In genomic region chr19:4172861-4173473, GRCh38 we compare ENCODE assay signal across 1 cellular context.
A peak's percentile ranks its signal among the peaks of the same experiment; 100 is the strongest.
TF ChIP-seq lines count a peak whose summit lies in the region.

No MANE protein-coding gene starts in this region.

TF ChIP-seq in HepG2, 621 proteins besides CTCF, POLR2A, EP300 and RAD21 (continues in another document):
- TF ChIP-seq AHR (CRISPR knock-in tag; IDR thresholded peaks at IDR 0.05) (0 out of 2 replicates have a peak, but pooled peaks have one; percentile 32), SIN3B (IDR thresholded peaks at IDR 0.05; ENCODE audit: low read length) (no peak), ZNF558 (CRISPR knock-in tag; IDR thresholded peaks at IDR 0.05; ENCODE audit: borderline replicate concordance) (0 out of 2 replicates have a peak, but pooled peaks have one; percentile 71), GABPA (IDR thresholded peaks at IDR 0.05; ENCODE audit: low read depth, low read length) (no peak), GABPA (CRISPR knock-in tag; IDR thresholded peaks at IDR 0.05; ENCODE audit: low read depth) (no peak), ZBTB1 (CRISPR knock-in tag; IDR thresholded peaks at IDR 0.05; ENCODE audit: borderline replicate concordance) (peak; percentile 41; the same call in 1 of the 2 replicates), MTERF4 (CRISPR knock-in tag; IDR thresholded peaks at IDR 0.05) (peak; percentile 86; the same call in 1 of the 2 replicates), RXRB (CRISPR knock-in tag; IDR thresholded peaks at IDR 0.05; ENCODE audit: borderline replicate concordance) (peak; percentile 31; the same call in 1 of the 2 replicates), ERF (CRISPR knock-in tag; IDR thresholded peaks at IDR 0.05) (peak; percentile 85), MXD4 (CRISPR knock-in tag; IDR thresholded peaks at IDR 0.05) (peak; percentile 63; the same call in 1 of the 2 replicates), ZNF687 (CRISPR knock-in tag; IDR thresholded peaks at IDR 0.05) (peak; percentile 53), NCOR1 (IDR thresholded peaks at IDR 0.05; ENCODE audit: borderline replicate concordance, low read length) (no peak), E2F5 (CRISPR knock-in tag; conservative IDR thresholded peaks at IDR 0.05) (peak; percentile 64; the same call in 1 of the 2 replicates), ZSCAN9 (CRISPR knock-in tag; IDR thresholded peaks at IDR 0.05; ENCODE audit: borderline replicate concordance) (peak; percentile 83), FOXO1 (CRISPR knock-in tag; IDR thresholded peaks at IDR 0.05) (0 out of 2 replicates have a peak, but pooled peaks have one; percentile 39), ZFP82 (CRISPR knock-in tag; IDR thresholded peaks at IDR 0.05; ENCODE audit: borderline replicate concordance) (0 out of 2 replicates have a peak, but pooled peaks have one; percentile 28), KDM2A (CRISPR knock-in tag; IDR thresholded peaks at IDR 0.05; ENCODE audit: borderline replicate concordance, low read depth) (peak; percentile 86), GTF3A (CRISPR knock-in tag; conservative IDR thresholded peaks at IDR 0.05) (no peak), RBFOX2 (IDR thresholded peaks at IDR 0.05; ENCODE audit: low read depth, low read length) (peak; percentile 48; the same call in 1 of the 2 replicates), PRDM4 (CRISPR knock-in tag; IDR thresholded peaks at IDR 0.05; ENCODE audit: borderline replicate concordance) (no peak), SAP130 (CRISPR knock-in tag; IDR thresholded peaks at IDR 0.05; ENCODE audit: low read depth) (peak; percentile 63), TMF1 (CRISPR knock-in tag; IDR thresholded peaks at IDR 0.05; ENCODE audit: low read depth) (peak; percentile 73; the same call in 1 of the 2 replicates), THAP11 (CRISPR knock-in tag; IDR thresholded peaks at IDR 0.05) (peak; percentile 52; the same call in 1 of the 2 replicates), KLF6 (CRISPR knock-in tag; IDR thresholded peaks at IDR 0.05) (peak; percentile 91; the same call in 1 of the 2 replicates), ZFP90 (CRISPR knock-in tag; IDR thresholded peaks at IDR 0.05; ENCODE audit: borderline replicate concordance) (0 out of 2 replicates have a peak, but pooled peaks have one; percentile 26), HOXA7 (CRISPR knock-in tag; IDR thresholded peaks at IDR 0.05) (no peak), ZNF547 (CRISPR knock-in tag; IDR thresholded peaks at IDR 0.05) (no peak; the same call in 1 of the 2 replicates), THRA (CRISPR knock-in tag; IDR thresholded peaks at IDR 0.05; ENCODE audit: borderline replicate concordance) (peak; percentile 65; the same call in 1 of the 2 replicates), NFKB2 (CRISPR knock-in tag; IDR thresholded peaks at IDR 0.05; ENCODE audit: borderline replicate concordance) (peak; percentile 29; the same call in 1 of the 2 replicates), HIC2 (CRISPR knock-in tag; IDR thresholded peaks at IDR 0.05; ENCODE audit: low read depth) (no peak), ZNF557 (CRISPR knock-in tag; IDR thresholded peaks at IDR 0.05) (0 out of 2 replicates have a peak, but pooled peaks have one; percentile 63), POLR2AphosphoS2 (IDR thresholded peaks at IDR 0.05; ENCODE audit: low read depth, low read length) (no peak), PHF20 (CRISPR knock-in tag; IDR thresholded peaks at IDR 0.05) (no peak), ZNF10 (CRISPR knock-in tag; IDR thresholded peaks at IDR 0.05; ENCODE audit: borderline replicate concordance, low read depth) (no peak), HNF1B (CRISPR knock-in tag; IDR thresholded peaks at IDR 0.05) (peak; percentile 44; the same call in 1 of the 2 replicates), SP5 (CRISPR knock-in tag; IDR thresholded peaks at IDR 0.05; ENCODE audit: borderline replicate concordance, low read depth) (0 out of 2 replicates have a peak, but pooled peaks have one; percentile 19), ZNF747 (CRISPR knock-in tag; IDR thresholded peaks at IDR 0.05; ENCODE audit: borderline replicate concordance) (0 out of 2 replicates have a peak, but pooled peaks have one; percentile 43), MEIS2 (CRISPR knock-in tag; IDR thresholded peaks at IDR 0.05) (peak; percentile 73; the same call in 1 of the 2 replicates), AGO2 (optimal IDR thresholded peaks at IDR 0.05; ENCODE audit: low read depth, low read length) (peak; percentile 96), AGO1 (IDR thresholded peaks at IDR 0.05; ENCODE audit: low read depth, low read length, poor library complexity, severe bottlenecking) (peak; percentile 58), YEATS2 (CRISPR knock-in tag; IDR thresholded peaks at IDR 0.05; ENCODE audit: borderline replicate concordance) (peak; percentile 72; the same call in 1 of the 2 replicates), MYPOP (CRISPR knock-in tag; IDR thresholded peaks at IDR 0.05) (peak; percentile 73; the same call in 1 of the 2 replicates)
